In the genomic region with DNA sequence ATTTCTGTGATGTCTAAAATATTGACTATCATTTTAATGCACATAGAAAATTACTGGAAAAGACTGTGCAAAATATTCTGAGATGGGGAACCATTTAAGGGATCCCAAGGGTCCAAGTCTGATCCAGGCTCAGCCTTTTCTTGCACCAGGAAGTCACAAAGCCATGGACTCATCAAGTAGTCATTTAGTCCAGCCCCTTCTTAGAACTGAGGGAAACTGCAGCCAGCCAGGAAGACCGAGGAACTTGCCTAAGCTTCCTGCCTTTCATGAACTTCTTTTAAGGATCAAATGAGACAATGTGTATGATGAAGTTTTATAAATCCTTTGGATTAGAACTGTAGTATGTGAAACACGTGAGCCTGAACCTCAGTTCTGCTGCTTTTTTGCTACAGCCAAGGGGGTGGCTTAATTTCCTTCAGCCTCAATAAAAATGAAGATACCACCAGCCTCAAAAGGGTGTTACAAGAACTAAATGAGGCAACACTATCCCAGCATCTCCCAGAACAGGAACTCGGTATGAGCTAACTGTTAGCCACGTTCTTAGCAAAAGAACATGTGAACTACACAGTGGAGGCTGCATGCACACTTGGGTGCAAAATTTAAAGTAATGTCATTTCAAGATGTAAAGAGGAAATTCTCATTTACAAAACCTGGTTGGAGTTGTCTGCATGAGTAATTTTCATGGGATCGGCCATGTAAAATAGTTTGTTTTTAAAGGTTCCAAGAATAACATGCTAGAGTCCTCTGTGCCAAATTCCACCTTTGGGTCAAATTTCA, we compare ENCODE assay signal across 10 cellular contexts.
DNase-seq lines count a peak whose midpoint lies in the region; ATAC-seq, FAIRE-seq and TF ChIP-seq lines count a peak whose summit lies in the region.
"Had no signal": no experiment of that assay in that cellular context is flagged by ENCODE, and none has a peak within 500 bp of the region (broad histone marks: within the 10 kb centered on the region; RNA-seq: fewer than 3 reads in every experiment).

No MANE protein-coding gene starts in this region.

- H3K9me3 ChIP-seq in IMR-90 (ENCODE audit: control insufficient read depth, insufficient read depth, low read length) (no peaks in the 10 kb centered on the region), small intestine (ENCODE audit: control insufficient read depth, low read depth) (no peaks in the 10 kb centered on the region)

- H4K20me1 ChIP-seq in IMR-90 (ENCODE audit: insufficient read depth, low read length): no peaks in the 10 kb centered on the region

- no peak overlapping the region for H2AK9ac ChIP-seq in IMR-90 (replicated peaks; ENCODE audit: low read depth, low read length, poor library complexity)

- H4K91ac ChIP-seq in IMR-90 (ENCODE audit: insufficient read depth, low read depth, low read length): peak overlapping the region; percentile 49

- H3K27ac Mint-ChIP-seq in immature natural killer cell: peak overlapping the region; percentile 77 to 88 (median 80)

- CTCF ChIA-PET in IMR-90 (lab: Yijun Ruan, JAX): interaction anchor here (0.5 kb wide), 1 partner anchor 257 kb away, joined by 3 read pairs; no protein-coding TSS in a partner anchor

- WGBS in IMR-90 (ENCODE audit: extremely low coverage in 2 of 2, insufficient read length in 1 of 2), 2 experiments: no CpG with 5 or more reads among the region's 5 CpGs
- WGBS in small intestine, 3 donors: 63 to 86% (median 82%) methylated on average over 5 of the region's 5 CpGs

- peak overlapping the region; percentile 81; the same call in 1 of the 2 replicates for H3K23ac ChIP-seq in IMR-90 (ENCODE audit: low read depth, low read length)

- POLR2A ChIA-PET in IMR-90 (lab: Charles Lee; ENCODE audit: unreplicated experiment): no interaction called here

- H3K27me3 ChIP-seq in IMR-90 (ENCODE audit: control insufficient read depth, insufficient read depth, low read length) (no peaks in the 10 kb centered on the region), small intestine (ENCODE audit: control insufficient read depth in 2 of 2, insufficient read depth in 2 of 2, low read length in 2 of 2) (no peaks in the 10 kb centered on the region)

- H4K5ac ChIP-seq in IMR-90 (ENCODE audit: low read depth, low read length): peak overlapping the region; percentile 84; the same call in 1 of the 2 replicates

- FAIRE-seq in small intestine (lab: Jason Lieb, UNC): no peak

- peaks cover 12% of the 10 kb centered on the region for H3K4me1 ChIP-seq in IMR-90 (ENCODE audit: control insufficient read depth, insufficient read depth, low read length)
- H3K4me1 ChIP-seq in small intestine (ENCODE audit: control insufficient read depth in 2 of 2, insufficient read depth in 1 of 2, low read depth in 1 of 2, low read length in 1 of 2): peaks cover 2 to 7% of the 10 kb centered on the region in 2 donors

- peak overlapping the region; percentile 8 to 58 (median 48) for H3K4me3 Mint-ChIP-seq in immature natural killer cell

- peak overlapping the region; percentile 89; the same call in 1 of the 2 replicates for H3K18ac ChIP-seq in IMR-90 (ENCODE audit: low read depth, low read length)

- no peaks in the 10 kb centered on the region for H3K36me3 ChIP-seq in IMR-90 (ENCODE audit: control insufficient read depth, insufficient read depth, low read length)
- no peaks in the 10 kb centered on the region for H3K36me3 ChIP-seq in small intestine (ENCODE audit: control insufficient read depth in 2 of 2, insufficient read depth in 2 of 2, low read length in 2 of 2)

- BruUV-seq in IMR-90 (replicated peaks; lab: Mats Ljungman, UMichigan): no TSS peak

- H3K9me3 Mint-ChIP-seq in immature natural killer cell: no peaks in the 10 kb centered on the region

- H4K8ac ChIP-seq in IMR-90 (ENCODE audit: low read depth in 2 of 2, low read length in 2 of 2): peak overlapping the region in 1 of 2 experiments; percentile 82; a peak in 3 of 4 replicates

- DNase-seq in IMR-90: peak; percentile 64
- DNase-seq in astrocyte of the cerebellum (ENCODE audit: low read depth): peak; percentile 64
- peak in 1 of 3 donors; percentile 19 for DNase-seq in immature natural killer cell
- DNase-seq in stromal cell of bone marrow (ENCODE audit: low read depth): peak; percentile 64
- no peak for DNase-seq in small intestine
- no peak for DNase-seq in foreskin melanocyte
- DNase-seq: effector CD4-positive, alpha-beta T cell; mesendoderm had no signal

- intact Hi-C loops in IMR-90 (cut with micrococcal nuclease): no loop called here

- dilution Hi-C loops in IMR-90 (cut with HindIII; ENCODE audit: low sequenced_read_pairs, unreplicated experiment): no loop called here

- H3K56ac ChIP-seq in IMR-90 (ENCODE audit: extremely low read depth, insufficient read depth, low read length): no peak overlapping the region

- in situ Hi-C loops in IMR-90 (cut with MboI; ENCODE audit: low sequenced_read_pairs): no loop called here
- in situ Hi-C loops in astrocyte of the cerebellum (cut with HindIII; ENCODE audit: low sequenced_read_pairs): no loop called here

- peak overlapping the region; percentile 82 for H3K14ac ChIP-seq in IMR-90 (replicated peaks; ENCODE audit: low read depth, low read length)

- peak overlapping the region; percentile 74; the same call in 1 of the 2 replicates for H2AK5ac ChIP-seq in IMR-90 (ENCODE audit: low read depth, low read length)

- no peak overlapping the region for H3K4me3 ChIP-seq in IMR-90 (ENCODE audit: insufficient read depth, low read depth, low read length)
- H3K4me3 ChIP-seq in astrocyte of the cerebellum (ENCODE audit: low read depth, low read length): no peak overlapping the region
- H3K4me3 ChIP-seq in small intestine (ENCODE audit: low read depth in 1 of 2, low read length in 2 of 2): no peak overlapping the region

- no peaks in the 10 kb centered on the region for H3K27me3 Mint-ChIP-seq in immature natural killer cell (ENCODE audit: low read depth in 3 of 3)

- peaks cover 10% of the 10 kb centered on the region for H3K9me1 ChIP-seq in IMR-90 (ENCODE audit: insufficient read depth, low read length)

- H3K79me1 ChIP-seq in IMR-90 (ENCODE audit: low read depth in 1 of 2, low read length in 2 of 2): peaks cover 0 to 12% of the 10 kb centered on the region in 2 experiments; a peak in 2 of 4 replicates

- no peak for TF ChIP-seq CTCF in IMR-90 (conservative IDR thresholded peaks at IDR 0.05; ENCODE audit: low read depth, low read length)
- no peak for TF ChIP-seq CTCF in astrocyte of the cerebellum (IDR thresholded peaks at IDR 0.05; ENCODE audit: low read depth, low read length, missing control alignments)

- H2BK15ac ChIP-seq in IMR-90 (ENCODE audit: low read depth, low read length): peak overlapping the region; percentile 21; the same call in 1 of the 3 replicates

- TF ChIP-seq POLR2A in IMR-90 (IDR thresholded peaks at IDR 0.05; ENCODE audit: low read depth, low read length): no peak

- H3K9ac ChIP-seq in IMR-90 (ENCODE audit: low read depth, low read length): peak overlapping the region; percentile 43; the same call in 1 of the 2 replicates

- H3K4me1 Mint-ChIP-seq in immature natural killer cell: peaks cover 89 to 95% of the 10 kb centered on the region in 2 donors

- peak overlapping the region; percentile 69 for H2BK120ac ChIP-seq in IMR-90 (ENCODE audit: low read depth, low read length)

- TF ChIP-seq RAD21 in IMR-90 (IDR thresholded peaks at IDR 0.05; ENCODE audit: low read length): no peak

- H3K27ac ChIP-seq in IMR-90 (ENCODE audit: insufficient read depth, low read length) (no peak overlapping the region; the same call in 1 of the 2 replicates), small intestine (ENCODE audit: low read depth in 1 of 2, low read length in 1 of 2) (peak overlapping the region in 1 of 2 donors; percentile 64)

- H3K4me2 ChIP-seq in IMR-90 (ENCODE audit: low read depth, low read length): peak overlapping the region; percentile 60; the same call in 1 of the 2 replicates

- H2AFZ ChIP-seq in IMR-90 (replicated peaks; ENCODE audit: low read length, poor library complexity): peak overlapping the region; percentile 15

- ATAC-seq in IMR-90 (ENCODE audit: low read depth): peak; percentile 70
- ATAC-seq in GM18511 (IDR thresholded peaks at IDR 0.05; ENCODE audit: unreplicated experiment): no peak
- no peak for ATAC-seq in GM21360 (IDR thresholded peaks at IDR 0.05; ENCODE audit: unreplicated experiment)

- peak overlapping the region; percentile 77 for H2BK20ac ChIP-seq in IMR-90 (ENCODE audit: low read depth, low read length)

- peak overlapping the region; percentile 82 for H2BK5ac ChIP-seq in IMR-90 (ENCODE audit: low read depth, low read length, poor library complexity, severe bottlenecking)

- peak overlapping the region; percentile 57; the same call in 1 of the 2 replicates for H3K4ac ChIP-seq in IMR-90 (ENCODE audit: low read depth, low read length)

- peaks cover 0 to 10% (median 0%) of the 10 kb centered on the region in 3 donors for H3K36me3 Mint-ChIP-seq in immature natural killer cell

TF ChIP-seq in IMR-90, 13 proteins besides CTCF, POLR2A, EP300 and RAD21 (continues in another document):
- TF ChIP-seq RCOR1 (IDR thresholded peaks at IDR 0.05; ENCODE audit: insufficient replicate concordance, low read length) (no peak), RFX5 (IDR thresholded peaks at IDR 0.05; ENCODE audit: low read depth, low read length) (no peak), MXI1 (IDR thresholded peaks at IDR 0.05; ENCODE audit: borderline replicate concordance, low read depth, low read length) (no peak), BHLHE40 (IDR thresholded peaks at IDR 0.05; ENCODE audit: low read depth, low read length) (no peak), MAZ (IDR thresholded peaks at IDR 0.05; ENCODE audit: borderline replicate concordance, low read depth, low read length) (no peak), SMC3 (IDR thresholded peaks at IDR 0.05; ENCODE audit: low read depth, low read length) (no peak)
- TF ChIP-seq, protein P1, sequence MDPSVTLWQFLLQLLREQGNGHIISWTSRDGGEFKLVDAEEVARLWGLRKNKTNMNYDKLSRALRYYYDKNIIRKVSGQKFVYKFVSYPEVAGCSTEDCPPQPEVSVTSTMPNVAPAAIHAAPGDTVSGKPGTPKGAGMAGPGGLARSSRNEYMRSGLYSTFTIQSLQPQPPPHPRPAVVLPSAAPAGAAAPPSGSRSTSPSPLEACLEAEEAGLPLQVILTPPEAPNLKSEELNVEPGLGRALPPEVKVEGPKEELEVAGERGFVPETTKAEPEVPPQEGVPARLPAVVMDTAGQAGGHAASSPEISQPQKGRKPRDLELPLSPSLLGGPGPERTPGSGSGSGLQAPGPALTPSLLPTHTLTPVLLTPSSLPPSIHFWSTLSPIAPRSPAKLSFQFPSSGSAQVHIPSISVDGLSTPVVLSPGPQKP (IDR thresholded peaks at IDR 0.05; ENCODE audit: borderline replicate concordance, low read depth, low read length): no peak
- TF ChIP-seq, protein P2, sequence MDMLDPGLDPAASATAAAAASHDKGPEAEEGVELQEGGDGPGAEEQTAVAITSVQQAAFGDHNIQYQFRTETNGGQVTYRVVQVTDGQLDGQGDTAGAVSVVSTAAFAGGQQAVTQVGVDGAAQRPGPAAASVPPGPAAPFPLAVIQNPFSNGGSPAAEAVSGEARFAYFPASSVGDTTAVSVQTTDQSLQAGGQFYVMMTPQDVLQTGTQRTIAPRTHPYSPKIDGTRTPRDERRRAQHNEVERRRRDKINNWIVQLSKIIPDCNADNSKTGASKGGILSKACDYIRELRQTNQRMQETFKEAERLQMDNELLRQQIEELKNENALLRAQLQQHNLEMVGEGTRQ (IDR thresholded peaks at IDR 0.05; ENCODE audit: low read depth, low read length): no peak

Comparison
In these comparisons a context has a peak if more than half of its experiments do, and no peak if none do; other contexts are left out.
1. DNase-seq: peak in IMR-90 (single experiment), astrocyte of the cerebellum (single experiment) and stromal cell of bone marrow (single experiment); none in small intestine (single experiment) and foreskin melanocyte (single experiment).